In the genomic region with DNA sequence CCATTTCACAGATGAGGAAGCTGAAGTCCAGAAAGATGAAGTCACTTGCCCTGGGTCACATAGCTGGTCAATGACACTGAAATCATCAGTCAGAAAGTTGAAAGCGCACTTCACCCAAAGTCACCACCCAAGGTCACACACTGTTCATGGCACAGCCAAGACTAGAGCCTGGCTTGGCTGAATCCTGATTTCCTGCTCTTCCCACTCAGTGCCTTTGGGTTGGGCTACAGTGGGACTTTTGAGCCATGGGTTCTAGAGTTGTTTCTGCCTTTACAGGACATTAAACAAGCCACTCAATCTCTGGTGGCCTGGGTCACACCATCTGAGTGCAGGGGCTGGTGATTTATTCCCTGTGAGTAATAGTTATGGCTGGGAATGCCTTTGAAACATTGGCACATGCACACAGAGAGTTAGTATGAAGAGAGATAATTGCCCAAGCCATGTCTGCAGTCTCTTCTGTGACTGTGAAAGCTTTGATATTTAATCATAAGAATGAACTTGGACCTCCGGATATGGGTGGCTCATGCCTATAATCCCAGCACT, we compare ENCODE assay signal across 1 cellular context.
TF ChIP-seq lines count a peak whose summit lies in the region.

No MANE protein-coding gene starts in this region.

TF ChIP-seq in IMR-90, 13 proteins besides CTCF, POLR2A, EP300 and RAD21:
- TF ChIP-seq FOS (IDR thresholded peaks at IDR 0.05; ENCODE audit: low read depth, low read length) (no peak), RFX5 (IDR thresholded peaks at IDR 0.05; ENCODE audit: low read depth, low read length) (no peak), NFE2L2 (IDR thresholded peaks at IDR 0.05; ENCODE audit: low read depth, low read length) (no peak), MAFK (IDR thresholded peaks at IDR 0.05; ENCODE audit: low read depth, low read length) (no peak), CEBPB (IDR thresholded peaks at IDR 0.05; ENCODE audit: low read depth, low read length) (no peak), SMC3 (IDR thresholded peaks at IDR 0.05; ENCODE audit: low read depth, low read length) (no peak), MAZ (IDR thresholded peaks at IDR 0.05; ENCODE audit: borderline replicate concordance, low read depth, low read length) (no peak), RCOR1 (IDR thresholded peaks at IDR 0.05; ENCODE audit: insufficient replicate concordance, low read length) (no peak), CHD1 (IDR thresholded peaks at IDR 0.05; ENCODE audit: low read depth, low read length) (no peak), BHLHE40 (IDR thresholded peaks at IDR 0.05; ENCODE audit: low read depth, low read length) (no peak), MXI1 (IDR thresholded peaks at IDR 0.05; ENCODE audit: borderline replicate concordance, low read depth, low read length) (no peak)
- TF ChIP-seq, protein P1, sequence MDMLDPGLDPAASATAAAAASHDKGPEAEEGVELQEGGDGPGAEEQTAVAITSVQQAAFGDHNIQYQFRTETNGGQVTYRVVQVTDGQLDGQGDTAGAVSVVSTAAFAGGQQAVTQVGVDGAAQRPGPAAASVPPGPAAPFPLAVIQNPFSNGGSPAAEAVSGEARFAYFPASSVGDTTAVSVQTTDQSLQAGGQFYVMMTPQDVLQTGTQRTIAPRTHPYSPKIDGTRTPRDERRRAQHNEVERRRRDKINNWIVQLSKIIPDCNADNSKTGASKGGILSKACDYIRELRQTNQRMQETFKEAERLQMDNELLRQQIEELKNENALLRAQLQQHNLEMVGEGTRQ (IDR thresholded peaks at IDR 0.05; ENCODE audit: low read depth, low read length): no peak
- TF ChIP-seq, protein P2, sequence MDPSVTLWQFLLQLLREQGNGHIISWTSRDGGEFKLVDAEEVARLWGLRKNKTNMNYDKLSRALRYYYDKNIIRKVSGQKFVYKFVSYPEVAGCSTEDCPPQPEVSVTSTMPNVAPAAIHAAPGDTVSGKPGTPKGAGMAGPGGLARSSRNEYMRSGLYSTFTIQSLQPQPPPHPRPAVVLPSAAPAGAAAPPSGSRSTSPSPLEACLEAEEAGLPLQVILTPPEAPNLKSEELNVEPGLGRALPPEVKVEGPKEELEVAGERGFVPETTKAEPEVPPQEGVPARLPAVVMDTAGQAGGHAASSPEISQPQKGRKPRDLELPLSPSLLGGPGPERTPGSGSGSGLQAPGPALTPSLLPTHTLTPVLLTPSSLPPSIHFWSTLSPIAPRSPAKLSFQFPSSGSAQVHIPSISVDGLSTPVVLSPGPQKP (IDR thresholded peaks at IDR 0.05; ENCODE audit: borderline replicate concordance, low read depth, low read length): no peak
TF ChIP-seq in IMR-90: peak in this region for 0.
